ENCODE assay signal across 18 cellular contexts in the genomic region with DNA sequence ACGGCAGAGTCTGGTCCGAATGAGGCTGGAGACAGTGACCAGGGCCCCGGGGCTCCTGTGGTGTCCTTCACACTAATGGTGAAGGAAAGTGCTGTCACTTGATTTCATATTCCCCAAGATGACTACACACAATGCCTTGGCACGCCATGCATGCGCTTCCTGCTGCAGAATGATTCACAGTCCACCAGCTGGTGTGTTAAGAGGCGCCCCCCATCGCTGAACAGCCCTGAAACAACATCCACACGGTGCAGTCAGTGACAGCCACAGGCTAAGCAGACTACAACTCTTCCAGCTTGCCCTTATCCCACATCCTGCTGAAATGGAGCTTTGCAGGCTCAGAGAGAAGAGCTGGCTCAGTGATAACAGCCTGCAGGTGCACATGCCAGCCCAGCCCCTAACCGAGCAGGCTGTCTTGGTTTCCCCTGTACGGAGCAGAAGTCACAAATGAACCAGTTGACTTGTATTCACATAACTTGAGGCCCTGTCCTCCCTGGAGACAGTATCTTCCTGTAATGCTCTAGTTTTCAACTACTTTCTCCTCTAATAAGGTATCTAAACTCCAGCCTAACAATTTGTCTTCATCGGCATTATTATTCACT. TPM values are rescaled to one million over a fixed set of nuclear protein-coding genes. Genes with fewer than 3 reads are reported as not detected.
DNase-seq lines count a peak whose midpoint lies in the region; ATAC-seq lines count a peak whose summit lies in the region.
"Had no signal": no experiment of that assay in that cellular context is flagged by ENCODE, and none has a peak within 500 bp of the region (broad histone marks: within the 10 kb centered on the region; RNA-seq: fewer than 3 reads in every experiment).

No MANE protein-coding gene starts in this region.

- CTCF ChIA-PET in activated CD4-positive, alpha-beta T cell treated with anti-CD3 and anti-CD28 coated beads for 36 hours (lab: Charles Lee) = no interaction called here

- H3K4me1 Mint-ChIP-seq in activated CD4-positive, alpha-beta T cell treated with anti-CD3 and anti-CD28 coated beads for 36 hours = no peaks in the 10 kb centered on the region
- H3K4me1 Mint-ChIP-seq: B cell, GM23338, neural crest cell had no signal

- H3K27me3 Mint-ChIP-seq in activated CD4-positive, alpha-beta T cell treated with anti-CD3 and anti-CD28 coated beads for 36 hours = no peaks in the 10 kb centered on the region
- H3K27me3 Mint-ChIP-seq: B cell, type B pancreatic cell had no signal

- POLR2A ChIA-PET in activated CD4-positive, alpha-beta T cell treated with anti-CD3 and anti-CD28 coated beads for 36 hours (lab: Charles Lee) = no interaction called here

- H3K4me3 Mint-ChIP-seq in activated CD4-positive, alpha-beta T cell treated with anti-CD3 and anti-CD28 coated beads for 36 hours = no peak overlapping the region
- H3K4me3 Mint-ChIP-seq: B cell, GM23338, neural crest cell, type B pancreatic cell had no signal

- H3K9me3 Mint-ChIP-seq in activated CD4-positive, alpha-beta T cell treated with anti-CD3 and anti-CD28 coated beads for 36 hours (ENCODE audit: low read depth) = peaks cover 2% of the 10 kb centered on the region
- H3K9me3 Mint-ChIP-seq: type B pancreatic cell had no signal

- intact Hi-C loops in activated CD4-positive, alpha-beta T cell treated with anti-CD3 and anti-CD28 coated beads for 36 hours (cut with DNase I, micrococcal nuclease) = no loop called here

- no peak overlapping the region for H3K27ac Mint-ChIP-seq in activated CD4-positive, alpha-beta T cell treated with anti-CD3 and anti-CD28 coated beads for 36 hours
- H3K27ac Mint-ChIP-seq: B cell, GM23338, type B pancreatic cell had no signal

- no peak for ATAC-seq in activated CD4-positive, alpha-beta T cell treated with anti-CD3 and anti-CD28 coated beads for 36 hours
- ATAC-seq: GM23338 had no signal

- H3K36me3 Mint-ChIP-seq in activated CD4-positive, alpha-beta T cell treated with anti-CD3 and anti-CD28 coated beads for 36 hours (ENCODE audit: low read depth) = no peaks in the 10 kb centered on the region
- H3K36me3 Mint-ChIP-seq: type B pancreatic cell had no signal

- peak; percentile 23 for DNase-seq in GM03348 (ENCODE audit: low spot score)
- peak; percentile 46 for DNase-seq in RPMI7951 (ENCODE audit: low read depth)
- DNase-seq in globus pallidus (ENCODE audit: low spot score) = peak; percentile 61
- DNase-seq in pulmonary artery endothelial cell (ENCODE audit: low read depth, low spot score) = peak; percentile 10
- DNase-seq in activated CD4-positive, alpha-beta T cell treated with anti-CD3 and anti-CD28 coated beads for 36 hours = no peak
- DNase-seq in activated T-cell treated with anti-CD3 and anti-CD28 coated beads for 4 hours = no peak
- no peak for DNase-seq in NCI-H187 (lab: John Stamatoyannopoulos, UW)
- no peak for DNase-seq in AG20443 (ENCODE audit: low spot score)
- DNase-seq: activated gamma-delta T cell; DMS153; effector CD4-positive, alpha-beta T cell; mammary epithelial cell; NCI-H2171; stimulated activated CD4-positive, alpha-beta T cell treated with anti-CD3 and anti-CD28 coated beads, Interleukin-4, amount 100 ng/mL, for 24 hours had no signal

RNA-seq across cellular contexts. Expression of gene CDH20, which starts 24.3 kb away (rescaled TPM):
- not detected in 2 replicates for total RNA-seq in RPMI7951 (2014; rRNA removed; shearing (Covaris generic))
- total RNA-seq in pulmonary artery endothelial cell = not detected in 2 replicates
- under 1 TPM; 0.05 to 0.09 TPM for total RNA-seq in activated CD4-positive, alpha-beta T cell treated with anti-CD3 and anti-CD28 coated beads for 36 hours
- total RNA-seq: B cell, mammary epithelial cell had no signal

Comparison
In these comparisons a context has a peak if more than half of its experiments do, and no peak if none do; other contexts are left out.
1. DNase-seq: peak in GM03348 (single experiment), RPMI7951 (single experiment), globus pallidus (single experiment) and pulmonary artery endothelial cell (single experiment); none in activated CD4-positive, alpha-beta T cell treated with anti-CD3 and anti-CD28 coated beads for 36 hours (single experiment), activated T-cell treated with anti-CD3 and anti-CD28 coated beads for 4 hours (single experiment), NCI-H187 (0 of 2) and AG20443 (single experiment).